Comparison of ENCODE assay signal across 10 cellular contexts in the genomic region with DNA sequence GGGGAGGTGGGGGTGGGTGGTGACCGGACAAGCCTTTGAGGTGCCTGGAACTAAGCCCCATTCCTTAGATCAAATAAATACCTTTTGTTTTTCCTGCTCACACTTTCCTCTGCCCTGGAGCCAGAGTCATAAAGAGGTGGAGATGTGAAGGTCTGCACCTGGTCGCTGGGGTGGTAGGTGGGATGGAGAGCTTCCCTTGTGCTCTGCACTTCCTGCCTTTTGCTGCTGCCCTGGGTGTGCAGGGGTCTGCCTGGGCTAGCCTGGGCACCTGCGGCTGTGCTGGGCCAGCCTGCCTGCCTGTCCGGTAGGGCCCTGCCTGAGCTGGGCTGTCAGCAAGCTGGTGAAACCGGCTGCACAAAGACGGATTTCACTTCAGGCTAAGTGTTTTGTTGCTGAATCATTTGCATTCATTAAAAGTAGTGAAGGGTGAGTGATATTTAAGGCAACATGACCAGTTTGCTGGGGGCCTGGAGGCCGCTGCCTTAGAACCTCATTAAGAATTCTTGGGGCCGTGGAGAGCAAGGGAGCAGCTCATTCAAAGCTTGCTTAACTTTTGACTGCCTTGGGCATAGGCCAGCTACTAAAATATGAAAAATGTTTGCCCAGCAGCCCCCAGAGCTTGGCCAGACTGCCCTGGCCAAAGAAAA. TPM values are rescaled to one million over a fixed set of nuclear protein-coding genes. Genes with fewer than 3 reads are reported as not detected.
DNase-seq lines count a peak whose midpoint lies in the region; ATAC-seq and TF ChIP-seq lines count a peak whose summit lies in the region.
"Had no signal": no experiment of that assay in that cellular context is flagged by ENCODE, and none has a peak within 500 bp of the region (broad histone marks: within the 10 kb centered on the region; RNA-seq: fewer than 3 reads in every experiment).

No MANE protein-coding gene starts in this region.

- no peak overlapping the region for H3K4me3 ChIP-seq in ovary
- H3K4me3 ChIP-seq in gastrocnemius medialis, result no peak overlapping the region

- no peaks in the 10 kb centered on the region for H3K27me3 ChIP-seq in ovary
- H3K27me3 ChIP-seq in gastrocnemius medialis, result no peaks in the 10 kb centered on the region

- DNase-seq in DMS79 treated with DMSO at 0.1 percent for 48 hours (lab: John Stamatoyannopoulos, UW) (peak; percentile 67), NCI-H526 treated with DMSO at 0.1 percent for 48 hours (lab: John Stamatoyannopoulos, UW) (peak; percentile 79), ovary (peak in 3 of 5 donors; percentile 35 to 54 (median 49)), cerebellar cortex (ENCODE audit: low spot score) (no peak), NCI-H1092 (lab: John Stamatoyannopoulos, UW) (no peak), gastrocnemius medialis (no peak)
- DNase-seq in stimulated activated CD4-positive, alpha-beta T cell treated with anti-CD3 and anti-CD28 coated beads, Interleukin-15, amount 100 ng/mL, for 24 hours, result no peak
- DNase-seq: erythroblast, T-cell had no signal

- H3K9me3 ChIP-seq in ovary (no peaks in the 10 kb centered on the region), gastrocnemius medialis (no peaks in the 10 kb centered on the region)

- H3K27ac ChIP-seq in ovary, result peak overlapping the region in 1 of 2 donors; percentile 59
- no peak overlapping the region for H3K27ac ChIP-seq in gastrocnemius medialis

- TF ChIP-seq POLR2A in ovary (IDR thresholded peaks at IDR 0.05) (no peak), gastrocnemius medialis (IDR thresholded peaks at IDR 0.05) (no peak)

- WGBS in ovary, 3 donors, result 18 to 31% (median 19%) methylated on average over 8 of the region's 8 CpGs

- ATAC-seq in esophagus mucosa, result peak; percentile 92
- no peak for ATAC-seq in gastrocnemius medialis
- ATAC-seq: T-cell had no signal

- no peak for TF ChIP-seq EP300 in ovary (IDR thresholded peaks at IDR 0.05)

- in situ Hi-C loops in gastrocnemius medialis (cut with MboI; ENCODE audit: low sequenced_read_pairs in 4 of 4), result no loop called here

- intact Hi-C loops in ovary (cut with DNase I) (no loop called here), gastrocnemius medialis (cut with DNase I; ENCODE audit: low total_unique reads) (no loop called here)

- H3K4me1 ChIP-seq in ovary (ENCODE audit: insufficient read depth) (peaks cover 19% of the 10 kb centered on the region), gastrocnemius medialis (no peaks in the 10 kb centered on the region)

- H3K36me3 ChIP-seq in ovary, result no peaks in the 10 kb centered on the region
- H3K36me3 ChIP-seq in gastrocnemius medialis, result no peaks in the 10 kb centered on the region

- TF ChIP-seq CTCF in ovary (IDR thresholded peaks at IDR 0.05) (no peak), gastrocnemius medialis (IDR thresholded peaks at IDR 0.05 in 4 of 5, conservative IDR thresholded peaks at IDR 0.05 in 1 of 5) (no peak)

RNA-seq across cellular contexts. Expression of a gene that starts 20.5 kb away (rescaled TPM):
- total RNA-seq in esophagus mucosa (37.3 TPM), ovary (100 to 1,000 TPM in 4 of 7 donors, 10 to 100 TPM in 3; 65.7 to 167 (median 105) TPM), gastrocnemius medialis (under 1 TPM; 0.15 to 0.64 (median 0.24) TPM)
- 10 to 100 TPM; 44.4 to 79.6 TPM for polyA plus RNA-seq in ovary

RNA-seq across cellular contexts. Expression of a gene that starts 37.1 kb away (rescaled TPM):
- total RNA-seq in esophagus mucosa, result 7.5 TPM
- 10 to 100 TPM; 17.8 to 29.8 (median 24.7) TPM for total RNA-seq in ovary
- polyA plus RNA-seq in ovary, result 10 to 100 TPM; 14.7 to 27.2 TPM
- total RNA-seq in gastrocnemius medialis, result 10 to 100 TPM; 12.2 to 19.3 (median 14.6) TPM

RNA-seq across cellular contexts. Expression of a gene that starts 37.3 kb away (rescaled TPM):
- 45.0 TPM for total RNA-seq in esophagus mucosa
- 10 to 100 TPM; 11.5 to 56.7 (median 47.3) TPM for total RNA-seq in ovary
- 10 to 100 TPM; 37.2 to 55.6 TPM for polyA plus RNA-seq in ovary
- total RNA-seq in gastrocnemius medialis, result 10 to 100 TPM; 34.1 to 64.9 (median 41.1) TPM

RNA-seq across cellular contexts. Expression of a gene that starts 42.9 kb away (rescaled TPM):
- total RNA-seq in esophagus mucosa, result 10.3 TPM
- total RNA-seq in ovary, result 10 to 100 TPM; 15.6 to 29.1 (median 25.0) TPM
- polyA plus RNA-seq in ovary, result 10 to 100 TPM in 1 of 2 donors, 1 to 10 TPM in 1; 9.3 to 13.9 TPM
- 10 to 100 TPM; 11.9 to 21.3 (median 15.4) TPM for total RNA-seq in gastrocnemius medialis

Comparison
In these comparisons a context has a peak if more than half of its experiments do, and no peak if none do; other contexts are left out.
1. DNase-seq: peak in DMS79 treated with DMSO at 0.1 percent for 48 hours (single experiment), NCI-H526 treated with DMSO at 0.1 percent for 48 hours (single experiment) and ovary (3 of 5); none in cerebellar cortex (single experiment), stimulated activated CD4-positive, alpha-beta T cell treated with anti-CD3 and anti-CD28 coated beads, Interleukin-15, amount 100 ng/mL, for 24 hours (single experiment), NCI-H1092 (single experiment) and gastrocnemius medialis (0 of 2).
2. RNA of a gene that starts 20.5 kb away (total RNA-seq): 65.7 to 167 TPM in ovary and 37.3 TPM in esophagus mucosa (single experiment); 0.15 to 0.64 TPM in gastrocnemius medialis; every median in the first group is over 10 times any median in the second.